Comparison of ENCODE assay signal across 9 cellular contexts in genomic region chr13:27007166-27007565, GRCh38.
DNase-seq lines count a peak whose midpoint lies in the region; ATAC-seq and TF ChIP-seq lines count a peak whose summit lies in the region.
"Had no signal": no experiment of that assay in that cellular context is flagged by ENCODE, and none has a peak within 500 bp of the region (broad histone marks: within the 10 kb centered on the region; RNA-seq: fewer than 3 reads in every experiment).

No MANE protein-coding gene starts in this region.

- peaks cover 3% of the 10 kb centered on the region for H3K36me3 Mint-ChIP-seq in osteocyte (ENCODE audit: unreplicated experiment)

- TF ChIP-seq CTCF in esophagus squamous epithelium (IDR thresholded peaks at IDR 0.05) (no peak), osteocyte (IDR thresholded peaks at IDR 0.05) (no peak), foreskin keratinocyte (conservative IDR thresholded peaks at IDR 0.05) (no peak)

- WGBS in esophagus squamous epithelium, 2 donors: 9 to 41% methylated on average over 10 to 12 of the region's 12 CpGs

- peaks cover 27% of the 10 kb centered on the region for H3K4me1 Mint-ChIP-seq in osteocyte (ENCODE audit: unreplicated experiment)
- H3K4me1 Mint-ChIP-seq: central memory CD8-positive, alpha-beta T cell had no signal

- no peaks in the 10 kb centered on the region for H3K36me3 ChIP-seq in esophagus squamous epithelium

- H3K9me3 ChIP-seq in esophagus squamous epithelium: no peaks in the 10 kb centered on the region

- intact Hi-C loops in esophagus squamous epithelium (cut with DNase I): no loop called here

- H3K9me3 Mint-ChIP-seq in osteocyte (ENCODE audit: unreplicated experiment): no peaks in the 10 kb centered on the region
- H3K9me3 Mint-ChIP-seq: central memory CD8-positive, alpha-beta T cell had no signal

- peak overlapping the region in 3 of 4 donors; percentile 42 to 64 (median 45) for H3K4me3 ChIP-seq in esophagus squamous epithelium

- peaks cover 9 to 28% (median 18%) of the 10 kb centered on the region in 3 donors for H3K4me1 ChIP-seq in esophagus squamous epithelium
- H3K4me1 ChIP-seq in foreskin keratinocyte: no peaks in the 10 kb centered on the region

- no peak overlapping the region for H3K4me3 Mint-ChIP-seq in osteocyte (ENCODE audit: unreplicated experiment)
- H3K4me3 Mint-ChIP-seq: central memory CD8-positive, alpha-beta T cell had no signal

- H3K27ac ChIP-seq in esophagus squamous epithelium (peak overlapping the region in 3 of 4 donors; percentile 30 to 53 (median 53)), foreskin keratinocyte (no peak overlapping the region)

- no peak for TF ChIP-seq POLR2A in esophagus squamous epithelium (IDR thresholded peaks at IDR 0.05)

- no peak for ATAC-seq in foreskin keratinocyte

- peaks cover 25% of the 10 kb centered on the region for H3K27me3 Mint-ChIP-seq in osteocyte (ENCODE audit: unreplicated experiment)

- H3K27me3 ChIP-seq in esophagus squamous epithelium (peaks cover 0 to 23% (median 0%) of the 10 kb centered on the region in 4 donors), foreskin keratinocyte (peaks cover 51% of the 10 kb centered on the region)

- DNase-seq in D341Med (ENCODE audit: low spot score): peak; percentile 84
- peak; percentile 98 to 99 for DNase-seq in NCI-H524 (lab: John Stamatoyannopoulos, UW)
- DNase-seq in esophagus squamous epithelium (lab: John Stamatoyannopoulos, UW): no peak
- peak; percentile 80 for DNase-seq in osteocyte (ENCODE audit: extremely low spot score, unreplicated experiment)
- DNase-seq in HK-2 (ENCODE audit: unreplicated experiment): no peak
- DNase-seq in SW 1271 (lab: John Stamatoyannopoulos, UW): no peak
- no peak for DNase-seq in Kasumi-1 (lab: John Stamatoyannopoulos, UW)
- DNase-seq in foreskin keratinocyte: no peak

- H3K27ac Mint-ChIP-seq in osteocyte (ENCODE audit: unreplicated experiment): no peak overlapping the region

Comparison
In these comparisons a context has a peak if more than half of its experiments do, and no peak if none do; other contexts are left out.
1. DNase-seq: peak in D341Med (single experiment), NCI-H524 (2 of 2) and osteocyte (single experiment); none in esophagus squamous epithelium (single experiment), HK-2 (single experiment), SW 1271 (0 of 2), Kasumi-1 (0 of 2) and foreskin keratinocyte (0 of 2).